17 cellular contexts compared by ENCODE assay signal in the genomic region with DNA sequence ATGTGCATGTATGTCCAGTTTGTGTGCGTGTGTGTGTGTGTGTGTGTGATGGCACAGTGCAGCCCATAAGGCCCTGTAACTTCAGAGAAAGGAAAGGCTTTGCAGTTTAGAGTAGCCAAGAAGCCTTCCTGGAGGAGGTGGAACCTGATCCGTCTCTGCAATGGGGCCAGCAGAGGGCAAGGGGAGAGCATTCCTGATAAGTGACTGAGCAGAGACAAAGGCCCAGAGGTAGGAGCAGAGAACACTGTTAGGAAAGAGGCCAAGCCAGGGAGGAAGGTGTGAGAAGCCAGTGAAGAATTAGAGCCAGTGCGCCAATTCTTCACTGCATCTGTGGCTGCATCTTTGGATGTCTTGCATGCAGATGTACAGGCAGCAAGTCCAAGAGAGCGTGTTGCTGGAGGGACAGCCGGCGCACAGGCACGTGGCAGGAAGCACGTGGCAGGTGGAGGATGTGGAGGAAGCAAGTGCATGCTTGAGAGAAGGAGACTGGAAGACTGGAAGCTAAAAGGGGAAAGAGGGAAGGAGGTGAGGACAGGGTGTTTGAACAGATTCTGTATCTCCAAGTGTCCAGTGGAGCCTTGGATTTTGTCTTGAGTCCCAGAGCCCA.
DNase-seq lines count a peak whose midpoint lies in the region; ATAC-seq and TF ChIP-seq lines count a peak whose summit lies in the region.
"Had no signal": no experiment of that assay in that cellular context is flagged by ENCODE, and none has a peak within 500 bp of the region (broad histone marks: within the 10 kb centered on the region; RNA-seq: fewer than 3 reads in every experiment).

No MANE protein-coding gene starts in this region.

- ATAC-seq in GM21723 (IDR thresholded peaks at IDR 0.05; ENCODE audit: unreplicated experiment) = no peak
- ATAC-seq in HG03571 (IDR thresholded peaks at IDR 0.05; ENCODE audit: unreplicated experiment) = no peak
- ATAC-seq: body of pancreas, left lung, natural killer cell, T-helper 17 cell had no signal

- peak overlapping the region; percentile 73 for H3K27ac Mint-ChIP-seq in chondrocyte (ENCODE audit: unreplicated experiment)
- peak overlapping the region; percentile 75 for H3K27ac Mint-ChIP-seq in neural crest cell (ENCODE audit: unreplicated experiment)
- H3K27ac Mint-ChIP-seq: natural killer cell, T-helper 17 cell had no signal

- DNase-seq in Daoy (ENCODE audit: low read depth) (peak; percentile 36), HT1080 (ENCODE audit: low read depth) (peak; percentile 76), chondrocyte (ENCODE audit: low spot score) (no peak), neural crest cell (ENCODE audit: low read depth, low spot score) (no peak), WERI-Rb-1 (no peak), NCI-H187 (lab: John Stamatoyannopoulos, UW) (no peak)
- DNase-seq: activated CD4-positive, alpha-beta T cell treated with anti-CD3 and anti-CD28 coated beads, Interleukin-2, amount 50 U/mL, for 4 hours; body of pancreas; GF-D8; left lung; natural killer cell; NCI-H1092 treated with DMSO at 0.1 percent for 48 hours; stomach; T-helper 17 cell had no signal

- no peak overlapping the region for H3K4me3 Mint-ChIP-seq in chondrocyte (ENCODE audit: unreplicated experiment)
- H3K4me3 Mint-ChIP-seq in neural crest cell = no peak overlapping the region
- H3K4me3 Mint-ChIP-seq: natural killer cell, T-helper 17 cell had no signal

- H3K36me3 ChIP-seq in WERI-Rb-1 = no peaks in the 10 kb centered on the region

- H3K27ac ChIP-seq in WERI-Rb-1 = no peak overlapping the region
- H3K27ac ChIP-seq: body of pancreas, left lung, stomach had no signal

- H3K4me3 ChIP-seq in WERI-Rb-1 (ENCODE audit: low read depth, low read length) = no peak overlapping the region
- H3K4me3 ChIP-seq: body of pancreas, left lung, stomach had no signal

- H3K27me3 ChIP-seq in WERI-Rb-1 (ENCODE audit: insufficient read depth, low read depth, severe bottlenecking) = no peaks in the 10 kb centered on the region
- H3K27me3 ChIP-seq: body of pancreas, left lung, stomach had no signal

- TF ChIP-seq CTCF in chondrocyte (IDR thresholded peaks at IDR 0.05) = no peak
- TF ChIP-seq CTCF in neural crest cell (conservative IDR thresholded peaks at IDR 0.05) = no peak
- TF ChIP-seq CTCF in WERI-Rb-1 (IDR thresholded peaks at IDR 0.05; ENCODE audit: low read depth, low read length) = no peak

- H3K9me3 ChIP-seq in WERI-Rb-1 (ENCODE audit: severe bottlenecking) = no peaks in the 10 kb centered on the region
- H3K9me3 ChIP-seq: body of pancreas, left lung, stomach had no signal

- H3K27me3 Mint-ChIP-seq in chondrocyte (ENCODE audit: low read depth) (no peaks in the 10 kb centered on the region), neural crest cell (ENCODE audit: low read depth) (no peaks in the 10 kb centered on the region)

- H3K4me1 Mint-ChIP-seq in chondrocyte (ENCODE audit: low read depth) (peaks cover 69% of the 10 kb centered on the region), neural crest cell (peaks cover 45% of the 10 kb centered on the region)

- H3K36me3 Mint-ChIP-seq in chondrocyte (ENCODE audit: low read depth) = peaks cover 12% of the 10 kb centered on the region
- H3K36me3 Mint-ChIP-seq in neural crest cell (ENCODE audit: low read depth) = no peaks in the 10 kb centered on the region
- H3K36me3 Mint-ChIP-seq: CD4-positive, CD25-positive, alpha-beta regulatory T cell; natural killer cell had no signal

- no peaks in the 10 kb centered on the region for H3K9me3 Mint-ChIP-seq in chondrocyte (ENCODE audit: low read depth)
- H3K9me3 Mint-ChIP-seq in neural crest cell = no peaks in the 10 kb centered on the region
- H3K9me3 Mint-ChIP-seq: CD4-positive, CD25-positive, alpha-beta regulatory T cell; natural killer cell had no signal

Comparison
In these comparisons a context has a peak if more than half of its experiments do, and no peak if none do; other contexts are left out.
1. DNase-seq: peak in Daoy (single experiment) and HT1080 (single experiment); none in chondrocyte (single experiment), neural crest cell (single experiment), WERI-Rb-1 (single experiment) and NCI-H187 (0 of 2).